1 cellular context compared by ENCODE assay signal in the genomic region with DNA sequence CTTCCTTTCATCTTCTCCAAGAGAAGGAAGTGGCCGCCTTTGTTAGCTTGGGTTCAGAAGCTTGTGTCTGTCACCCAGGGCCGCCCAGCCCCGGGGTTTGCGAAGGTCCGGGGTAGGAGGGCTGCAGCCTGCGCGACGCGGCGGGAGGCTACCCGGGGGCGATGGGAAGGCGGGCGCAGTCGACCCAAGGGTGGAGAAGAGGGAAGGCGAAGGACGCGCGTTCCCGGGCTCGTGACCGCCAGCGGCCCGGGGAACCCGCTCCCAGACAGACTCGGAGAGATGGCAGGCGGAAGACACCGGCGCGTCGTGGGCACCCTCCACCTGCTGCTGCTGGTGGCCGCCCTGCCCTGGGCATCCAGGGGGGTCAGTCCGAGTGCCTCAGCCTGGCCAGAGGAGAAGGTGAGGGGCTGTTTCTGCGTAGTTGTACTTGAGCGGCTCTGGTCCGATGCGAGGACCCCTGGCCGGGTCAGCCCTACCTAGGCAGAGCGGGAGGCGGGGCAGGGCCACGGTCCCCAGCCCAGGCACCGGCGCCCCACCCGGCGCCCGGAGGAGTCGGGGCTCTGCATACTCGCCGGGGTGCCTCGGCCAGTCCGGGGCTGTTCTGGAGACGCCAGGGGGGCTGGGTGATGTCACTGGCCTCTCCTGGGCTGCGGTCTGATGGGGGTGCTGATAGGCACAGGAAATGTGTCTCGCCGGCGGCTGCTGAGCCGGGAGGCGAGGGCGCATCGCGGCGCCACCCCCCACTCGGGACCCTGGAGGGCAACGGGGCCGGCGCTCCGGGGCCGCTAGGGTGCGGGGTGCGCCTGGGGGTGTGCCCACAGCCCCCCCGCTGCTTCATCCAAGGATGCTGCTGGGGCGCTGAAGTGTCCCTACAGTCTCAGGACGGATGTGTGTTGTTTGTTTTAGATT.
TF ChIP-seq lines count a peak whose summit lies in the region.

A gene (plus strand): TSS at position 178 of the 909 bp plus-strand sequence. CDS start 102 bp downstream, at position 280.

TF ChIP-seq in HepG2, 621 proteins besides CTCF, POLR2A, EP300 and RAD21 (continued from another document and continues in another):
- TF ChIP-seq, protein P1, sequence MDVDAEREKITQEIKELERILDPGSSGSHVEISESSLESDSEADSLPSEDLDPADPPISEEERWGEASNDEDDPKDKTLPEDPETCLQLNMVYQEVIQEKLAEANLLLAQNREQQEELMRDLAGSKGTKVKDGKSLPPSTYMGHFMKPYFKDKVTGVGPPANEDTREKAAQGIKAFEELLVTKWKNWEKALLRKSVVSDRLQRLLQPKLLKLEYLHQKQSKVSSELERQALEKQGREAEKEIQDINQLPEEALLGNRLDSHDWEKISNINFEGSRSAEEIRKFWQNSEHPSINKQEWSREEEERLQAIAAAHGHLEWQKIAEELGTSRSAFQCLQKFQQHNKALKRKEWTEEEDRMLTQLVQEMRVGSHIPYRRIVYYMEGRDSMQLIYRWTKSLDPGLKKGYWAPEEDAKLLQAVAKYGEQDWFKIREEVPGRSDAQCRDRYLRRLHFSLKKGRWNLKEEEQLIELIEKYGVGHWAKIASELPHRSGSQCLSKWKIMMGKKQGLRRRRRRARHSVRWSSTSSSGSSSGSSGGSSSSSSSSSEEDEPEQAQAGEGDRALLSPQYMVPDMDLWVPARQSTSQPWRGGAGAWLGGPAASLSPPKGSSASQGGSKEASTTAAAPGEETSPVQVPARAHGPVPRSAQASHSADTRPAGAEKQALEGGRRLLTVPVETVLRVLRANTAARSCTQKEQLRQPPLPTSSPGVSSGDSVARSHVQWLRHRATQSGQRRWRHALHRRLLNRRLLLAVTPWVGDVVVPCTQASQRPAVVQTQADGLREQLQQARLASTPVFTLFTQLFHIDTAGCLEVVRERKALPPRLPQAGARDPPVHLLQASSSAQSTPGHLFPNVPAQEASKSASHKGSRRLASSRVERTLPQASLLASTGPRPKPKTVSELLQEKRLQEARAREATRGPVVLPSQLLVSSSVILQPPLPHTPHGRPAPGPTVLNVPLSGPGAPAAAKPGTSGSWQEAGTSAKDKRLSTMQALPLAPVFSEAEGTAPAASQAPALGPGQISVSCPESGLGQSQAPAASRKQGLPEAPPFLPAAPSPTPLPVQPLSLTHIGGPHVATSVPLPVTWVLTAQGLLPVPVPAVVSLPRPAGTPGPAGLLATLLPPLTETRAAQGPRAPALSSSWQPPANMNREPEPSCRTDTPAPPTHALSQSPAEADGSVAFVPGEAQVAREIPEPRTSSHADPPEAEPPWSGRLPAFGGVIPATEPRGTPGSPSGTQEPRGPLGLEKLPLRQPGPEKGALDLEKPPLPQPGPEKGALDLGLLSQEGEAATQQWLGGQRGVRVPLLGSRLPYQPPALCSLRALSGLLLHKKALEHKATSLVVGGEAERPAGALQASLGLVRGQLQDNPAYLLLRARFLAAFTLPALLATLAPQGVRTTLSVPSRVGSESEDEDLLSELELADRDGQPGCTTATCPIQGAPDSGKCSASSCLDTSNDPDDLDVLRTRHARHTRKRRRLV (CRISPR knock-in tag; IDR thresholded peaks at IDR 0.05), result no peak
- TF ChIP-seq SUZ12 (IDR thresholded peaks at IDR 0.05; ENCODE audit: low read depth, low read length), result no peak
- TF ChIP-seq TBP (CRISPR knock-in tag; IDR thresholded peaks at IDR 0.05), result no peak
- no peak for TF ChIP-seq ERF (CRISPR knock-in tag; IDR thresholded peaks at IDR 0.05)
- TF ChIP-seq ZBTB42 (CRISPR knock-in tag; IDR thresholded peaks at IDR 0.05), result no peak
- no peak for TF ChIP-seq GTF3A (CRISPR knock-in tag; conservative IDR thresholded peaks at IDR 0.05)
- TF ChIP-seq NR2F1 (CRISPR knock-in tag; IDR thresholded peaks at IDR 0.05), result no peak
- TF ChIP-seq KAT7 (CRISPR knock-in tag; IDR thresholded peaks at IDR 0.05; ENCODE audit: borderline replicate concordance), result no peak
- TF ChIP-seq ZNF430 (CRISPR knock-in tag; IDR thresholded peaks at IDR 0.05), result no peak
- no peak for TF ChIP-seq DNMT3B (CRISPR knock-in tag; conservative IDR thresholded peaks at IDR 0.05)
- TF ChIP-seq, protein P2, sequence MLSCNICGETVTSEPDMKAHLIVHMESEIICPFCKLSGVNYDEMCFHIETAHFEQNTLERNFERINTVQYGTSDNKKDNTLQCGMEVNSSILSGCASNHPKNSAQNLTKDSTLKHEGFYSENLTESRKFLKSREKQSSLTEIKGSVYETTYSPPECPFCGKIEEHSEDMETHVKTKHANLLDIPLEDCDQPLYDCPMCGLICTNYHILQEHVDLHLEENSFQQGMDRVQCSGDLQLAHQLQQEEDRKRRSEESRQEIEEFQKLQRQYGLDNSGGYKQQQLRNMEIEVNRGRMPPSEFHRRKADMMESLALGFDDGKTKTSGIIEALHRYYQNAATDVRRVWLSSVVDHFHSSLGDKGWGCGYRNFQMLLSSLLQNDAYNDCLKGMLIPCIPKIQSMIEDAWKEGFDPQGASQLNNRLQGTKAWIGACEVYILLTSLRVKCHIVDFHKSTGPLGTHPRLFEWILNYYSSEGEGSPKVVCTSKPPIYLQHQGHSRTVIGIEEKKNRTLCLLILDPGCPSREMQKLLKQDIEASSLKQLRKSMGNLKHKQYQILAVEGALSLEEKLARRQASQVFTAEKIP (CRISPR knock-in tag; IDR thresholded peaks at IDR 0.05; ENCODE audit: borderline replicate concordance), result no peak
- TF ChIP-seq, protein P3, sequence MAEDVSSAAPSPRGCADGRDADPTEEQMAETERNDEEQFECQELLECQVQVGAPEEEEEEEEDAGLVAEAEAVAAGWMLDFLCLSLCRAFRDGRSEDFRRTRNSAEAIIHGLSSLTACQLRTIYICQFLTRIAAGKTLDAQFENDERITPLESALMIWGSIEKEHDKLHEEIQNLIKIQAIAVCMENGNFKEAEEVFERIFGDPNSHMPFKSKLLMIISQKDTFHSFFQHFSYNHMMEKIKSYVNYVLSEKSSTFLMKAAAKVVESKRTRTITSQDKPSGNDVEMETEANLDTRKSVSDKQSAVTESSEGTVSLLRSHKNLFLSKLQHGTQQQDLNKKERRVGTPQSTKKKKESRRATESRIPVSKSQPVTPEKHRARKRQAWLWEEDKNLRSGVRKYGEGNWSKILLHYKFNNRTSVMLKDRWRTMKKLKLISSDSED (CRISPR knock-in tag; IDR thresholded peaks at IDR 0.05), result no peak
- TF ChIP-seq ZNF75D (CRISPR knock-in tag; IDR thresholded peaks at IDR 0.05; ENCODE audit: borderline replicate concordance), result no peak
- no peak for TF ChIP-seq PITX1 (CRISPR knock-in tag; IDR thresholded peaks at IDR 0.05)
- TF ChIP-seq ZNF333 (CRISPR knock-in tag; IDR thresholded peaks at IDR 0.05; ENCODE audit: borderline replicate concordance), result no peak
- no peak for TF ChIP-seq IKZF1 (IDR thresholded peaks at IDR 0.05)
- TF ChIP-seq YEATS2 (CRISPR knock-in tag; IDR thresholded peaks at IDR 0.05; ENCODE audit: borderline replicate concordance), result no peak
- no peak for TF ChIP-seq REPIN1 (CRISPR knock-in tag; IDR thresholded peaks at IDR 0.05; ENCODE audit: borderline replicate concordance, low read depth)
- TF ChIP-seq, protein P4, sequence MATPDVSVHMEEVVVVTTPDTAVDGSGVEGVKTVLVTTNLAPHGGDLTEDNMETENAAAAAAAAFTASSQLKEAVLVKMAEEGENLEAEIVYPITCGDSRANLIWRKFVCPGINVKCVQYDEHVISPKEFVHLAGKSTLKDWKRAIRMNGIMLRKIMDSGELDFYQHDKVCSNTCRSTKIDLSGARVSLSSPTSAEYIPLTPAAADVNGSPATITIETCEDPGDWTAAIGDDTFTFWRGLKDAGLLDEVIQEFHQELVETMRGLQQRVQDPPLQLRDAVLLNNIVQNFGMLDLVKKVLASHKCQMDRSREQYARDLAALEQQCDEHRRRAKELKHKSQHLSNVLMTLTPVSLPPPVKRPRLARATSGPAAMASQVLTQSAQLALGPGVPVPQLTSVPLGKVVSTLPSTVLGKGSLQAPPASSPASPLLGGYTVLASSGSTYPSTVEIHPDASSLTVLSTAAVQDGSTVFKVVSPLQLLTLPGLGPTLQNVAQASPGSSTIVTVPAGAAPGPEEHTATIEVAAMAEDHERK (CRISPR knock-in tag; IDR thresholded peaks at IDR 0.05; ENCODE audit: low read depth), result no peak
- TF ChIP-seq SMARCC2 (IDR thresholded peaks at IDR 0.05), result no peak
- no peak for TF ChIP-seq ZBTB7B (CRISPR knock-in tag; IDR thresholded peaks at IDR 0.05)
- TF ChIP-seq, protein P5, sequence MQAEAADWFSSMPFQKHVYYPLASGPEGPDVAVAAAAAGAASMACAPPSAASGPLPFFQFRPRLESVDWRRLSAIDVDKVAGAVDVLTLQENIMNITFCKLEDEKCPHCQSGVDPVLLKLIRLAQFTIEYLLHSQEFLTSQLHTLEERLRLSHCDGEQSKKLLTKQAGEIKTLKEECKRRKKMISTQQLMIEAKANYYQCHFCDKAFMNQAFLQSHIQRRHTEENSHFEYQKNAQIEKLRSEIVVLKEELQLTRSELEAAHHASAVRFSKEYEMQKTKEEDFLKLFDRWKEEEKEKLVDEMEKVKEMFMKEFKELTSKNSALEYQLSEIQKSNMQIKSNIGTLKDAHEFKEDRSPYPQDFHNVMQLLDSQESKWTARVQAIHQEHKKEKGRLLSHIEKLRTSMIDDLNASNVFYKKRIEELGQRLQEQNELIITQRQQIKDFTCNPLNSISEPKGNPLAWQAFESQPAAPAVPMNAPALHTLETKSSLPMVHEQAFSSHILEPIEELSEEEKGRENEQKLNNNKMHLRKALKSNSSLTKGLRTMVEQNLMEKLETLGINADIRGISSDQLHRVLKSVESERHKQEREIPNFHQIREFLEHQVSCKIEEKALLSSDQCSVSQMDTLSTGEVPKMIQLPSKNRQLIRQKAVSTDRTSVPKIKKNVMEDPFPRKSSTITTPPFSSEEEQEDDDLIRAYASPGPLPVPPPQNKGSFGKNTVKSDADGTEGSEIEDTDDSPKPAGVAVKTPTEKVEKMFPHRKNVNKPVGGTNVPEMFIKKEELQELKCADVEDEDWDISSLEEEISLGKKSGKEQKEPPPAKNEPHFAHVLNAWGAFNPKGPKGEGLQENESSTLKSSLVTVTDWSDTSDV (CRISPR knock-in tag; IDR thresholded peaks at IDR 0.05), result no peak
- TF ChIP-seq PCBP2 (optimal IDR thresholded peaks at IDR 0.05; ENCODE audit: low read depth, low read length, poor library complexity, severe bottlenecking), result no peak
- TF ChIP-seq, protein P6, sequence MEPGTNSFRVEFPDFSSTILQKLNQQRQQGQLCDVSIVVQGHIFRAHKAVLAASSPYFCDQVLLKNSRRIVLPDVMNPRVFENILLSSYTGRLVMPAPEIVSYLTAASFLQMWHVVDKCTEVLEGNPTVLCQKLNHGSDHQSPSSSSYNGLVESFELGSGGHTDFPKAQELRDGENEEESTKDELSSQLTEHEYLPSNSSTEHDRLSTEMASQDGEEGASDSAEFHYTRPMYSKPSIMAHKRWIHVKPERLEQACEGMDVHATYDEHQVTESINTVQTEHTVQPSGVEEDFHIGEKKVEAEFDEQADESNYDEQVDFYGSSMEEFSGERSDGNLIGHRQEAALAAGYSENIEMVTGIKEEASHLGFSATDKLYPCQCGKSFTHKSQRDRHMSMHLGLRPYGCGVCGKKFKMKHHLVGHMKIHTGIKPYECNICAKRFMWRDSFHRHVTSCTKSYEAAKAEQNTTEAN (CRISPR knock-in tag; conservative IDR thresholded peaks at IDR 0.05), result no peak
- no peak for TF ChIP-seq ZNF619 (CRISPR knock-in tag; IDR thresholded peaks at IDR 0.05)
- no peak; the same call in 1 of the 2 replicates for TF ChIP-seq EZH2 (conservative IDR thresholded peaks at IDR 0.05; ENCODE audit: low read depth, low read length)
- TF ChIP-seq BHLHE40 (IDR thresholded peaks at IDR 0.05; ENCODE audit: low read length), result no peak
- TF ChIP-seq, protein P7, sequence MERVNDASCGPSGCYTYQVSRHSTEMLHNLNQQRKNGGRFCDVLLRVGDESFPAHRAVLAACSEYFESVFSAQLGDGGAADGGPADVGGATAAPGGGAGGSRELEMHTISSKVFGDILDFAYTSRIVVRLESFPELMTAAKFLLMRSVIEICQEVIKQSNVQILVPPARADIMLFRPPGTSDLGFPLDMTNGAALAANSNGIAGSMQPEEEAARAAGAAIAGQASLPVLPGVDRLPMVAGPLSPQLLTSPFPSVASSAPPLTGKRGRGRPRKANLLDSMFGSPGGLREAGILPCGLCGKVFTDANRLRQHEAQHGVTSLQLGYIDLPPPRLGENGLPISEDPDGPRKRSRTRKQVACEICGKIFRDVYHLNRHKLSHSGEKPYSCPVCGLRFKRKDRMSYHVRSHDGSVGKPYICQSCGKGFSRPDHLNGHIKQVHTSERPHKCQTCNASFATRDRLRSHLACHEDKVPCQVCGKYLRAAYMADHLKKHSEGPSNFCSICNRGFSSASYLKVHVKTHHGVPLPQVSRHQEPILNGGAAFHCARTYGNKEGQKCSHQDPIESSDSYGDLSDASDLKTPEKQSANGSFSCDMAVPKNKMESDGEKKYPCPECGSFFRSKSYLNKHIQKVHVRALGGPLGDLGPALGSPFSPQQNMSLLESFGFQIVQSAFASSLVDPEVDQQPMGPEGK (CRISPR knock-in tag; IDR thresholded peaks at IDR 0.05), result no peak; the same call in 1 of the 2 replicates
- no peak for TF ChIP-seq ZNF326 (CRISPR knock-in tag; IDR thresholded peaks at IDR 0.05; ENCODE audit: borderline replicate concordance)
- no peak for TF ChIP-seq ZNF282 (IDR thresholded peaks at IDR 0.05; ENCODE audit: partially characterized antibody)
- TF ChIP-seq, protein P8, sequence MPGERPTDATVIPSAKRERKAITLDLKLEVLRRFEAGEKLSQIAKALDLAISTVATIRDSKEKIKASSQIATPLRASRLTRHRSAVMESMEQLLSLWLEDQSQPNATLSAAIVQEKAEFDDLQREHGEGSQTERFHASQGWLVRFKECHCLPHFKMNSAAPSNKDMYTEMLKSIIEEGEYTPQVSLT (CRISPR knock-in tag; IDR thresholded peaks at IDR 0.05; ENCODE audit: borderline replicate concordance, low read depth), result no peak
- TF ChIP-seq IRF2 (CRISPR knock-in tag; IDR thresholded peaks at IDR 0.05), result no peak
- no peak for TF ChIP-seq MIER3 (CRISPR knock-in tag; IDR thresholded peaks at IDR 0.05; ENCODE audit: borderline replicate concordance)
- TF ChIP-seq ZSCAN9 (CRISPR knock-in tag; IDR thresholded peaks at IDR 0.05; ENCODE audit: borderline replicate concordance), result no peak
- no peak for TF ChIP-seq ZNF12 (CRISPR knock-in tag; IDR thresholded peaks at IDR 0.05)
- TF ChIP-seq HMG20A (CRISPR knock-in tag; IDR thresholded peaks at IDR 0.05; ENCODE audit: borderline replicate concordance), result no peak
- peak; percentile 42; the same call in 1 of the 2 replicates for TF ChIP-seq KDM3A (CRISPR knock-in tag; IDR thresholded peaks at IDR 0.05; ENCODE audit: low read depth)
- TF ChIP-seq ZNF24 (IDR thresholded peaks at IDR 0.05), result no peak
- no peak for TF ChIP-seq ZNF709 (CRISPR knock-in tag; IDR thresholded peaks at IDR 0.05)
- TF ChIP-seq SMARCE1 (IDR thresholded peaks at IDR 0.05; ENCODE audit: borderline replicate concordance), result no peak
- TF ChIP-seq, protein P9, sequence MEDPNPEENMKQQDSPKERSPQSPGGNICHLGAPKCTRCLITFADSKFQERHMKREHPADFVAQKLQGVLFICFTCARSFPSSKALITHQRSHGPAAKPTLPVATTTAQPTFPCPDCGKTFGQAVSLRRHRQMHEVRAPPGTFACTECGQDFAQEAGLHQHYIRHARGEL (CRISPR knock-in tag; IDR thresholded peaks at IDR 0.05), result no peak
- TF ChIP-seq ZZZ3 (CRISPR knock-in tag; IDR thresholded peaks at IDR 0.05; ENCODE audit: borderline replicate concordance), result no peak
- no peak for TF ChIP-seq ZNF780A (CRISPR knock-in tag; IDR thresholded peaks at IDR 0.05)
- no peak for TF ChIP-seq ZNF615 (CRISPR knock-in tag; IDR thresholded peaks at IDR 0.05; ENCODE audit: borderline replicate concordance)
- TF ChIP-seq HOXA7 (CRISPR knock-in tag; IDR thresholded peaks at IDR 0.05), result no peak
